8 cellular contexts compared by ENCODE assay signal in genomic region chr4:185004562-185005208, GRCh38. TPM values are rescaled to one million over a fixed set of nuclear protein-coding genes. Genes with fewer than 3 reads are reported as not detected.
DNase-seq lines count a peak whose midpoint lies in the region; ATAC-seq, FAIRE-seq and TF ChIP-seq lines count a peak whose summit lies in the region.

No MANE protein-coding gene starts in this region.

- H3K27me3 Mint-ChIP-seq in activated CD8-positive, alpha-beta T cell treated with anti-CD3 and anti-CD28 coated beads for 36 hours = peaks cover 33% of the 10 kb centered on the region
- peaks cover 46 to 65% of the 10 kb centered on the region in 2 donors for H3K27me3 Mint-ChIP-seq in stimulated activated naive B cell treated with anti-CD40 and anti-IgM and Interleukin-4, amounts not matched to agents 10 μg/mL and 1 μg/mL and 100 μg/mL, for 72 hours

- CTCF ChIA-PET in A549 (lab: Yijun Ruan, JAX) = interaction anchor here (0.8 to 2.0 kb wide), 11 partner anchors 9 to 135 kb away, joined by 3 to 8 read pairs (median 5); no protein-coding TSS in a partner anchor
- CTCF ChIA-PET in activated CD8-positive, alpha-beta T cell treated with anti-CD3 and anti-CD28 coated beads for 36 hours (lab: Charles Lee) = interaction anchor here (0.6 to 3.4 kb wide), 19 partner anchors 9 to 259 kb away, joined by 3 to 13 read pairs (median 5); no protein-coding TSS in a partner anchor

- TF ChIP-seq EP300 in A549 (IDR thresholded peaks at IDR 0.05) = no peak

- H3K4me3 ChIP-seq in A549 = 0 out of 3 replicates have a peak overlapping the region, but pooled peaks have one; percentile 22
- H3K4me3 ChIP-seq in iPS-18c (ENCODE audit: insufficient read depth, low read depth, low read length) = peak overlapping the region; percentile 41

- FAIRE-seq in A549 (lab: Jason Lieb, UNC) = no peak

- no peak for TF ChIP-seq RAD21 in A549 (conservative IDR thresholded peaks at IDR 0.05 in 1 of 2, IDR thresholded peaks at IDR 0.05 in 1 of 2)

- H3K9me3 ChIP-seq in A549 (no peaks in the 10 kb centered on the region), iPS-18c (ENCODE audit: control insufficient read depth, insufficient read depth, low read length) (peaks cover 2% of the 10 kb centered on the region)

- ATAC-seq in A549 (peak; percentile 71 to 83), GM19324 (IDR thresholded peaks at IDR 0.05; ENCODE audit: low FRiP score, unreplicated experiment) (peak; percentile 41), HG03378 (IDR thresholded peaks at IDR 0.05; ENCODE audit: unreplicated experiment) (peak; percentile 31)
- ATAC-seq in activated CD8-positive, alpha-beta T cell treated with anti-CD3 and anti-CD28 coated beads for 36 hours = peak; percentile 68
- ATAC-seq in stimulated activated naive B cell treated with anti-CD40 and anti-IgM and Interleukin-4, amounts not matched to agents 10 μg/mL and 1 μg/mL and 100 μg/mL, for 72 hours (replicated peaks) = peak; percentile 64 to 72

- POLR2A ChIA-PET in A549 (lab: Yijun Ruan, JAX) = no interaction called here
- POLR2A ChIA-PET in activated CD8-positive, alpha-beta T cell treated with anti-CD3 and anti-CD28 coated beads for 36 hours (lab: Charles Lee) = no interaction called here

- no peaks in the 10 kb centered on the region for H3K9me3 Mint-ChIP-seq in activated CD8-positive, alpha-beta T cell treated with anti-CD3 and anti-CD28 coated beads for 36 hours
- H3K9me3 Mint-ChIP-seq in stimulated activated naive B cell treated with anti-CD40 and anti-IgM and Interleukin-4, amounts not matched to agents 10 μg/mL and 1 μg/mL and 100 μg/mL, for 72 hours = peaks cover 0 to 2% of the 10 kb centered on the region in 2 donors

- 29% methylated on average over 9 of the region's 22 CpGs for WGBS in A549 (ENCODE audit: missing lambda C conversion rate)

- peak overlapping the region; percentile 1 for H3K4me3 Mint-ChIP-seq in activated CD8-positive, alpha-beta T cell treated with anti-CD3 and anti-CD28 coated beads for 36 hours
- peak overlapping the region in 1 of 2 donors; percentile 68 for H3K4me3 Mint-ChIP-seq in stimulated activated naive B cell treated with anti-CD40 and anti-IgM and Interleukin-4, amounts not matched to agents 10 μg/mL and 1 μg/mL and 100 μg/mL, for 72 hours

- no peak overlapping the region for H3K27ac Mint-ChIP-seq in activated CD8-positive, alpha-beta T cell treated with anti-CD3 and anti-CD28 coated beads for 36 hours
- no peak overlapping the region for H3K27ac Mint-ChIP-seq in stimulated activated naive B cell treated with anti-CD40 and anti-IgM and Interleukin-4, amounts not matched to agents 10 μg/mL and 1 μg/mL and 100 μg/mL, for 72 hours

- TF ChIP-seq POLR2A in A549 (IDR thresholded peaks at IDR 0.05; ENCODE audit: low read length) = no peak

- no peak for TF ChIP-seq CTCF in A549 (IDR thresholded peaks at IDR 0.05)
- no peak for TF ChIP-seq CTCF in activated CD8-positive, alpha-beta T cell treated with anti-CD3 and anti-CD28 coated beads for 36 hours (IDR thresholded peaks at IDR 0.05)

- intact Hi-C loops in activated CD8-positive, alpha-beta T cell treated with anti-CD3 and anti-CD28 coated beads for 36 hours (cut with micrococcal nuclease) = loop anchor here (10.0 kb wide), 1 partner anchor 130 kb away; no protein-coding TSS in a partner anchor

- H3K4me2 ChIP-seq in A549 = peak overlapping the region; percentile 86

- DNase-seq in A549 (ENCODE audit: low read depth in 1 of 2, low spot score in 1 of 2) (no peak), mesenteric fat pad (ENCODE audit: low spot score) (no peak), NCI-H446 (lab: John Stamatoyannopoulos, UW) (no peak)
- DNase-seq in activated CD8-positive, alpha-beta T cell treated with anti-CD3 and anti-CD28 coated beads for 36 hours = no peak
- DNase-seq in stimulated activated naive B cell treated with anti-CD40 and anti-IgM and Interleukin-4, amounts not matched to agents 10 μg/mL and 1 μg/mL and 100 μg/mL, for 72 hours = no peak

- no peaks in the 10 kb centered on the region for H3K4me1 ChIP-seq in A549

- H3K36me3 Mint-ChIP-seq in activated CD8-positive, alpha-beta T cell treated with anti-CD3 and anti-CD28 coated beads for 36 hours (ENCODE audit: low read depth) = no peaks in the 10 kb centered on the region
- no peaks in the 10 kb centered on the region for H3K36me3 Mint-ChIP-seq in stimulated activated naive B cell treated with anti-CD40 and anti-IgM and Interleukin-4, amounts not matched to agents 10 μg/mL and 1 μg/mL and 100 μg/mL, for 72 hours

- peaks cover 3% of the 10 kb centered on the region for H3K4me1 Mint-ChIP-seq in activated CD8-positive, alpha-beta T cell treated with anti-CD3 and anti-CD28 coated beads for 36 hours (ENCODE audit: low read depth)
- H3K4me1 Mint-ChIP-seq in stimulated activated naive B cell treated with anti-CD40 and anti-IgM and Interleukin-4, amounts not matched to agents 10 μg/mL and 1 μg/mL and 100 μg/mL, for 72 hours = peaks cover 6 to 8% of the 10 kb centered on the region in 2 donors

- H3K27ac ChIP-seq in A549 = no peak overlapping the region; a peak in 1 of 6 replicates

TF ChIP-seq in A549, 52 proteins besides CTCF, POLR2A, EP300 and RAD21:
- TF ChIP-seq HOXA7 (CRISPR knock-in tag; IDR thresholded peaks at IDR 0.05) = no peak
- TF ChIP-seq BCL3 (IDR thresholded peaks at IDR 0.05) = no peak
- TF ChIP-seq KDM5A (IDR thresholded peaks at IDR 0.05) = no peak
- no peak for TF ChIP-seq ZC3H11A (IDR thresholded peaks at IDR 0.05)
- TF ChIP-seq RFX5 (IDR thresholded peaks at IDR 0.05) = no peak
- TF ChIP-seq CHD4 (IDR thresholded peaks at IDR 0.05; ENCODE audit: borderline replicate concordance) = no peak
- no peak for TF ChIP-seq JUN (IDR thresholded peaks at IDR 0.05)
- no peak for TF ChIP-seq TP53 (CRISPR knock-in tag; IDR thresholded peaks at IDR 0.05)

RNA-seq across cellular contexts. Expression of gene HELT, which starts 13.6 kb away (rescaled TPM):
- not detected in 2 replicates for polyA plus RNA-seq in A549 (2011; rRNA removed)
- polyA plus RNA-seq in A549 (2012; cell fraction: cytosol; rRNA removed) = not detected in 2 replicates
- polyA plus RNA-seq in A549 (2012; cell fraction: nucleus; rRNA removed) = not detected in 2 replicates
- polyA plus RNA-seq in A549 (2017; fragmentation: RNase III; extraction: RNeasy Plus Mini Kit Qiagen cat#74134 plus additional on column Dnase treatment) = not detected in 3 replicates
- polyA minus RNA-seq in A549 (2011; rRNA and poly(A)+ RNA removed) = not detected in 2 replicates
- not detected for total RNA-seq in activated CD8-positive, alpha-beta T cell treated with anti-CD3 and anti-CD28 coated beads for 36 hours
- total RNA-seq in mesenteric fat pad = not detected
